Comparison of ENCODE assay signal across 7 cellular contexts in genomic region chr16:53130193-53131049, GRCh38.
DNase-seq lines count a peak whose midpoint lies in the region; ATAC-seq, FAIRE-seq and TF ChIP-seq lines count a peak whose summit lies in the region.

No MANE protein-coding gene starts in this region.

- peaks cover 4% of the 10 kb centered on the region for H3K36me3 Mint-ChIP-seq in T-helper 2 cell treated with Interferon-gamma antibody and Interleukin-4, amounts not matched to agents 5 μg/mL and 100 μg/mL, for 36 hours (ENCODE audit: low read depth)
- peaks cover 4% of the 10 kb centered on the region for H3K36me3 Mint-ChIP-seq in astrocyte (ENCODE audit: low read depth, unreplicated experiment)

- no peaks in the 10 kb centered on the region for H3K27me3 ChIP-seq in astrocyte (ENCODE audit: insufficient read depth, low read length)

- H3K4me3 ChIP-seq in astrocyte (ENCODE audit: insufficient read depth, low read depth, low read length): peak overlapping the region; percentile 69

- H3K36me3 ChIP-seq in astrocyte (ENCODE audit: insufficient read depth, low read length): peaks cover 4% of the 10 kb centered on the region

- H3K9me3 ChIP-seq in astrocyte (ENCODE audit: insufficient read depth, low read depth, low read length): no peaks in the 10 kb centered on the region

- peaks cover 15% of the 10 kb centered on the region for H3K4me1 Mint-ChIP-seq in T-helper 2 cell treated with Interferon-gamma antibody and Interleukin-4, amounts not matched to agents 5 μg/mL and 100 μg/mL, for 36 hours (ENCODE audit: low read depth)
- H3K4me1 Mint-ChIP-seq in astrocyte (ENCODE audit: low read depth, unreplicated experiment): peaks cover 23% of the 10 kb centered on the region

- H3K9ac ChIP-seq in astrocyte (ENCODE audit: low read length): peak overlapping the region; percentile 95

- FAIRE-seq in GM18507 (lab: Jason Lieb, UNC) (peak; percentile 89), astrocyte (lab: Jason Lieb, UNC) (no peak)

- peaks cover 23% of the 10 kb centered on the region for H4K20me1 ChIP-seq in astrocyte (ENCODE audit: insufficient read depth, low read length)

- H3K27ac ChIP-seq in astrocyte (ENCODE audit: low read depth, low read length): peak overlapping the region; percentile 91

- peak overlapping the region; percentile 79 for H3K27ac Mint-ChIP-seq in T-helper 2 cell treated with Interferon-gamma antibody and Interleukin-4, amounts not matched to agents 5 μg/mL and 100 μg/mL, for 36 hours
- peak overlapping the region; percentile 96 for H3K27ac Mint-ChIP-seq in astrocyte (ENCODE audit: unreplicated experiment)

- peak overlapping the region; percentile 98 for H3K4me2 ChIP-seq in astrocyte (ENCODE audit: low read length)

- H3K27me3 Mint-ChIP-seq in T-helper 2 cell treated with Interferon-gamma antibody and Interleukin-4, amounts not matched to agents 5 μg/mL and 100 μg/mL, for 36 hours (ENCODE audit: low read depth): no peaks in the 10 kb centered on the region
- no peaks in the 10 kb centered on the region for H3K27me3 Mint-ChIP-seq in astrocyte (ENCODE audit: low read depth, unreplicated experiment)

- ATAC-seq in HG02973 (IDR thresholded peaks at IDR 0.05; ENCODE audit: unreplicated experiment): peak; percentile 80

- no peaks in the 10 kb centered on the region for H3K9me3 Mint-ChIP-seq in T-helper 2 cell treated with Interferon-gamma antibody and Interleukin-4, amounts not matched to agents 5 μg/mL and 100 μg/mL, for 36 hours
- no peaks in the 10 kb centered on the region for H3K9me3 Mint-ChIP-seq in astrocyte (ENCODE audit: unreplicated experiment)

- peaks cover 9% of the 10 kb centered on the region for H3K4me1 ChIP-seq in astrocyte (ENCODE audit: insufficient read depth, low read length)

- TF ChIP-seq CTCF in astrocyte (IDR thresholded peaks at IDR 0.05; ENCODE audit: insufficient read depth, low read depth, low read length): no peak

- DNase-seq in GM18507 (ENCODE audit: extremely low spot score, insufficient read length, low read depth) (peak; percentile 96), NCI-H187 treated with DMSO at 0.1 percent for 48 hours (lab: John Stamatoyannopoulos, UW) (peak; percentile 31), astrocyte (ENCODE audit: low read depth) (peak; percentile 89), hippocampal formation (lab: John Stamatoyannopoulos, UW) (peak; percentile 91 to 97), retina (peak; percentile 98)
- DNase-seq in T-helper 2 cell treated with Interferon-gamma antibody and Interleukin-4, amounts not matched to agents 5 μg/mL and 100 μg/mL, for 36 hours (ENCODE audit: low spot score): peak; percentile 92

- peak overlapping the region; percentile 96 for H2AFZ ChIP-seq in astrocyte (ENCODE audit: low read depth, low read length)

- peak overlapping the region; percentile 87 for H3K4me3 Mint-ChIP-seq in T-helper 2 cell treated with Interferon-gamma antibody and Interleukin-4, amounts not matched to agents 5 μg/mL and 100 μg/mL, for 36 hours
- H3K4me3 Mint-ChIP-seq in astrocyte (ENCODE audit: unreplicated experiment): peak overlapping the region; percentile 82

- peaks cover 47% of the 10 kb centered on the region for H3K79me2 ChIP-seq in astrocyte (ENCODE audit: insufficient read depth, low read length)

Comparison
In these comparisons a context has a peak if more than half of its experiments do, and no peak if none do; other contexts are left out.
1. Peak in every context shown above with its lines: DNase-seq, ATAC-seq, H3K4me3 ChIP-seq and H3K27ac ChIP-seq.
2. DNase-seq: peak in every context shown above with its lines; median percentile 98 in retina; 96 in GM18507; 94 in hippocampal formation; 92 in T-helper 2 cell treated with Interferon-gamma antibody and Interleukin-4, amounts not matched to agents 5 μg/mL and 100 μg/mL, for 36 hours; 89 in astrocyte; 31 in NCI-H187 treated with DMSO at 0.1 percent for 48 hours.